Comparison of ENCODE assay signal across 8 cellular contexts in the genomic region with DNA sequence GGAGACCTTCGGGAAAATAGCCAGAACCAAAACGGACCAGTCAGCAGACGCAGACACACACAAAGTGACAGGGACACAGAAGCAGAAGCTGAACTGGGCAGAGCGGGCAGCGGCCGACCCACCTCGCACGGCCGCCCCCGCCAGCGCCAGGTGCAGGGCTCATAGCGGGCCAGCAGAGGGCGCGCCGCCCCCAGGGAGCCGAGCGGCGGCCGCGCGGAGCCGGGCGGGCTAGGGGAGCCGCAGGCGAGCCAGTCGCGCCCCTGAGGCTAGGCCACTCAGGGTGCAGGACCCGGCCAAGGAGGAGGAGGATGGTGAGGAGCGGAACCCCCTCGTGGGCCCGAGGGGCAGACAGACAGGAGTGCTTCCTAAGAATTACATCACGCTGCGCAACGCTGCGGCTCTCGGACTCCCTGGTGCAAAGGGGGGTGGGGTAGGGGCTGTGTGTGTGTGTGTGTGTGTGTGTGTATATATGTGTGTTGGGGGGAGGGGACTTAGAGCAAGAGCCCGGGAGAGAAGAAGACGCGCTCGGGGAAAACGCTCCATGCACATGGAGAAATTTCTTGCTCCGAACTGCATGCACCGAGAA. TPM values are rescaled to one million over a fixed set of nuclear protein-coding genes. Genes with fewer than 3 reads are reported as not detected.
DNase-seq lines count a peak whose midpoint lies in the region; ATAC-seq and TF ChIP-seq lines count a peak whose summit lies in the region.

No MANE protein-coding gene starts in this region.

- H3K36me3 ChIP-seq in BLaER1 treated with 17β-estradiol and CSF1 and Interleukin-3, amounts not matched to agents 10 nM and 100 nM, result no peaks in the 10 kb centered on the region
- H3K36me3 ChIP-seq in SK-N-MC (ENCODE audit: insufficient read depth, low read length) (no peaks in the 10 kb centered on the region), left ventricle myocardium inferior (no peaks in the 10 kb centered on the region), vagina (no peaks in the 10 kb centered on the region)

- peaks cover 0 to 7% (median 0%) of the 10 kb centered on the region in 11 experiments; a peak in 3 of 22 replicates for H4K20me1 ChIP-seq in BLaER1 treated with 17β-estradiol and CSF1 and Interleukin-3, amounts not matched to agents 10 nM and 100 nM

- peak; percentile 98 for TF ChIP-seq CTCF in left ventricle myocardium inferior (IDR thresholded peaks at IDR 0.05; ENCODE audit: borderline replicate concordance)
- peak; percentile 58 to 97 (median 66) for TF ChIP-seq CTCF in vagina (IDR thresholded peaks at IDR 0.05)

- H3K27me3 Mint-ChIP-seq in IgD-negative memory B cell, result peaks cover 54% of the 10 kb centered on the region
- peaks cover 42% of the 10 kb centered on the region for H3K27me3 Mint-ChIP-seq in activated naive CD8-positive, alpha-beta T cell treated with anti-CD3 and anti-CD28 coated beads, Interleukin-2, amount 10 ng/mL, durations not matched to agents 7 days and 5 days

- peak overlapping the region; percentile 87 to 99 (median 95) for H3K4me2 ChIP-seq in BLaER1 treated with 17β-estradiol and CSF1 and Interleukin-3, amounts not matched to agents 10 nM and 100 nM

- peak; percentile 53 for ATAC-seq in GM19395 (IDR thresholded peaks at IDR 0.05; ENCODE audit: unreplicated experiment)
- peak; percentile 42 for ATAC-seq in activated naive CD8-positive, alpha-beta T cell treated with anti-CD3 and anti-CD28 coated beads, Interleukin-2, amount 10 ng/mL, durations not matched to agents 7 days and 5 days (ENCODE audit: low read depth)

- H3K4me1 ChIP-seq in BLaER1 treated with 17β-estradiol and CSF1 and Interleukin-3, amounts not matched to agents 10 nM and 100 nM, result peaks cover 15 to 41% (median 30%) of the 10 kb centered on the region in 10 experiments
- H3K4me1 ChIP-seq in left ventricle myocardium inferior (peaks cover 52% of the 10 kb centered on the region), vagina (peaks cover 35% of the 10 kb centered on the region)

- TF ChIP-seq POLR2A in vagina (IDR thresholded peaks at IDR 0.05), result no peak

- H3K9me3 ChIP-seq in BLaER1 treated with 17β-estradiol and CSF1 and Interleukin-3, amounts not matched to agents 10 nM and 100 nM (replicated peaks in 1 of 11), result no peaks in the 10 kb centered on the region
- H3K9me3 ChIP-seq in SK-N-MC (ENCODE audit: low read depth, low read length) (no peaks in the 10 kb centered on the region), left ventricle myocardium inferior (replicated peaks) (no peaks in the 10 kb centered on the region), vagina (no peaks in the 10 kb centered on the region)

- H3K4me1 Mint-ChIP-seq in IgD-negative memory B cell, result peaks cover 6 to 16% (median 11%) of the 10 kb centered on the region in 3 donors
- H3K4me1 Mint-ChIP-seq in activated naive CD8-positive, alpha-beta T cell treated with anti-CD3 and anti-CD28 coated beads, Interleukin-2, amount 10 ng/mL, durations not matched to agents 7 days and 5 days, result peaks cover 16% of the 10 kb centered on the region

- H3K9me3 Mint-ChIP-seq in IgD-negative memory B cell, result no peaks in the 10 kb centered on the region
- H3K9me3 Mint-ChIP-seq in activated naive CD8-positive, alpha-beta T cell treated with anti-CD3 and anti-CD28 coated beads, Interleukin-2, amount 10 ng/mL, durations not matched to agents 7 days and 5 days, result no peaks in the 10 kb centered on the region

- H3K36me3 Mint-ChIP-seq in IgD-negative memory B cell, result no peaks in the 10 kb centered on the region
- no peaks in the 10 kb centered on the region for H3K36me3 Mint-ChIP-seq in activated naive CD8-positive, alpha-beta T cell treated with anti-CD3 and anti-CD28 coated beads, Interleukin-2, amount 10 ng/mL, durations not matched to agents 7 days and 5 days

- H3K27ac Mint-ChIP-seq in IgD-negative memory B cell, result no peak overlapping the region
- no peak overlapping the region for H3K27ac Mint-ChIP-seq in activated naive CD8-positive, alpha-beta T cell treated with anti-CD3 and anti-CD28 coated beads, Interleukin-2, amount 10 ng/mL, durations not matched to agents 7 days and 5 days

- H3K4me3 Mint-ChIP-seq in IgD-negative memory B cell, result peak overlapping the region; percentile 64 to 83 (median 76)
- H3K4me3 Mint-ChIP-seq in activated naive CD8-positive, alpha-beta T cell treated with anti-CD3 and anti-CD28 coated beads, Interleukin-2, amount 10 ng/mL, durations not matched to agents 7 days and 5 days, result peak overlapping the region; percentile 70

- peak overlapping the region in 9 of 11 experiments; percentile 79 to 96 (median 93); a peak in 18 of 22 replicates for H3K9ac ChIP-seq in BLaER1 treated with 17β-estradiol and CSF1 and Interleukin-3, amounts not matched to agents 10 nM and 100 nM
- no peak overlapping the region for H3K9ac ChIP-seq in SK-N-MC (ENCODE audit: insufficient read length)

- POLR2A ChIA-PET in activated naive CD8-positive, alpha-beta T cell treated with anti-CD3 and anti-CD28 coated beads, Interleukin-2, amount 10 ng/mL, durations not matched to agents 7 days and 5 days (lab: Charles Lee), result interaction anchor here (1.3 kb wide), 1 partner anchor 123 kb away, joined by 4 read pairs; no protein-coding TSS in a partner anchor

- intact Hi-C loops in left ventricle myocardium inferior (cut with micrococcal nuclease), result loop anchor here (5.0 to 10.0 kb wide), 2 partner anchors 125 to 182 kb away; no protein-coding TSS in a partner anchor
- intact Hi-C loops in posterior cingulate gyrus (cut with DNase I), result loop anchor here (1.0 kb wide), 2 partner anchors 124 to 188 kb away; no protein-coding TSS in a partner anchor
- intact Hi-C loops in vagina (cut with DNase I), result loop anchor here (10.0 kb wide), 1 partner anchor 182 kb away; no protein-coding TSS in a partner anchor

- peak overlapping the region in 8 of 11 experiments; percentile 17 to 94 (median 92); a peak in 15 of 22 replicates for H3K27ac ChIP-seq in BLaER1 treated with 17β-estradiol and CSF1 and Interleukin-3, amounts not matched to agents 10 nM and 100 nM
- H3K27ac ChIP-seq in SK-N-MC, result no peak overlapping the region
- no peak overlapping the region for H3K27ac ChIP-seq in left ventricle myocardium inferior (replicated peaks)
- peak overlapping the region; percentile 83 for H3K27ac ChIP-seq in vagina

- DNase-seq in SK-N-MC (ENCODE audit: low read depth, low spot score) (peak; percentile 40), left ventricle myocardium inferior (peak; percentile 58), posterior cingulate gyrus (peak; percentile 37 to 94 (median 68)), vagina (ENCODE audit: extremely low spot score in 2 of 2) (no peak)
- peak; percentile 87 for DNase-seq in activated naive CD8-positive, alpha-beta T cell treated with anti-CD3 and anti-CD28 coated beads, Interleukin-2, amount 10 ng/mL, durations not matched to agents 7 days and 5 days

- peak overlapping the region; percentile 62 to 90 (median 79) for H3K4me3 ChIP-seq in BLaER1 treated with 17β-estradiol and CSF1 and Interleukin-3, amounts not matched to agents 10 nM and 100 nM
- H3K4me3 ChIP-seq in SK-N-MC, result peak overlapping the region; percentile 87
- peak overlapping the region; percentile 71 for H3K4me3 ChIP-seq in left ventricle myocardium inferior
- H3K4me3 ChIP-seq in vagina, result peak overlapping the region; percentile 56 to 70

- peaks cover 0 to 29% (median 0%) of the 10 kb centered on the region in 11 experiments; a peak in 7 of 22 replicates for H3K27me3 ChIP-seq in BLaER1 treated with 17β-estradiol and CSF1 and Interleukin-3, amounts not matched to agents 10 nM and 100 nM
- H3K27me3 ChIP-seq in left ventricle myocardium inferior (ENCODE audit: low read depth), result peaks cover 88% of the 10 kb centered on the region
- no peaks in the 10 kb centered on the region for H3K27me3 ChIP-seq in vagina

RNA-seq across cellular contexts. Expression of gene NOG, which starts 0.9 kb away (rescaled TPM):
- polyA plus RNA-seq in IgD-negative memory B cell, result 1.3 TPM
- total RNA-seq in activated naive CD8-positive, alpha-beta T cell treated with anti-CD3 and anti-CD28 coated beads, Interleukin-2, amount 10 ng/mL, durations not matched to agents 7 days and 5 days, result 1 to 10 TPM; 2.8 TPM
- 0.41 TPM for total RNA-seq in left ventricle myocardium inferior
- 7.4 TPM for total RNA-seq in vagina

Comparison
In these comparisons a context has a peak if more than half of its experiments do, and no peak if none do; other contexts are left out.
1. H3K27ac ChIP-seq: peak in BLaER1 treated with 17β-estradiol and CSF1 and Interleukin-3, amounts not matched to agents 10 nM and 100 nM (8 of 11) and vagina (single experiment); none in SK-N-MC (single experiment) and left ventricle myocardium inferior (single experiment).
2. DNase-seq: peak in SK-N-MC (single experiment), activated naive CD8-positive, alpha-beta T cell treated with anti-CD3 and anti-CD28 coated beads, Interleukin-2, amount 10 ng/mL, durations not matched to agents 7 days and 5 days (single experiment), left ventricle myocardium inferior (single experiment) and posterior cingulate gyrus (10 of 10); none in vagina (0 of 2).
3. Peak in every context shown above with its lines, with median percentiles within 50 percentile points of each other: H3K4me3 ChIP-seq.